ENCODE assay signal across 29 cellular contexts in genomic region chr4:16669036-16669435, GRCh38.
DNase-seq lines count a peak whose midpoint lies in the region; ATAC-seq and TF ChIP-seq lines count a peak whose summit lies in the region.
"Had no signal": no experiment of that assay in that cellular context is flagged by ENCODE, and none has a peak within 500 bp of the region (broad histone marks: within the 10 kb centered on the region; RNA-seq: fewer than 3 reads in every experiment).

No MANE protein-coding gene starts in this region.

- no peak overlapping the region for H3K4me3 Mint-ChIP-seq in endothelial cell (ENCODE audit: unreplicated experiment)
- no peak overlapping the region for H3K4me3 Mint-ChIP-seq in stimulated activated naive CD8-positive, alpha-beta T cell treated with anti-CD3 and anti-CD28 coated beads, Interleukin-15, amount 100 ng/mL, for 72 hours
- no peak overlapping the region for H3K4me3 Mint-ChIP-seq in H9
- H3K4me3 Mint-ChIP-seq: activated CD4-positive, alpha-beta T cell treated with anti-CD3 and anti-CD28 coated beads for 36 hours; activated naive CD4-positive, alpha-beta T cell treated with anti-CD3 and anti-CD28 coated beads, Interleukin-2, amount 10 ng/mL, durations not matched to agents 7 days and 5 days; activated T-cell treated with anti-CD3 and anti-CD28 coated beads, Interleukin-2, amount 50 U/mL, for 72 hours; B cell; immature natural killer cell; T-helper 1 cell treated with Interleukin-12 subunit alpha and Interleukin-12 subunit beta and Interleukin-4 antibody, amounts not matched to agents 30 μg/mL and 1 μg/mL, for 36 hours had no signal

- H2BK12ac ChIP-seq in H9 (ENCODE audit: insufficient read length, low read depth, low read length): no peak overlapping the region

- peaks cover 48% of the 10 kb centered on the region for H3K36me3 Mint-ChIP-seq in endothelial cell (ENCODE audit: low read depth, unreplicated experiment)
- H3K36me3 Mint-ChIP-seq in H9 (ENCODE audit: insufficient read depth in 1 of 3, low read depth in 3 of 3): peaks cover 5 to 15% (median 9%) of the 10 kb centered on the region in 3 experiments; a peak in 6 of 7 replicates
- H3K36me3 Mint-ChIP-seq: activated naive CD4-positive, alpha-beta T cell treated with anti-CD3 and anti-CD28 coated beads, Interleukin-2, amount 10 ng/mL, durations not matched to agents 7 days and 5 days had no signal

- TF ChIP-seq CTCF in SK-N-SH (IDR thresholded peaks at IDR 0.05) (no peak), endothelial cell (IDR thresholded peaks at IDR 0.05; ENCODE audit: unreplicated experiment) (no peak), stomach (IDR thresholded peaks at IDR 0.05) (no peak), H9 (conservative IDR thresholded peaks at IDR 0.05) (no peak)

- intact Hi-C loops in right cardiac atrium (cut with DNase I) (no loop called here), stomach (cut with DNase I; ENCODE audit: low total_unique reads) (no loop called here)

- no peak for ATAC-seq in SK-N-SH treated with all-trans-retinoic acid at 6 μM for 48 hours
- ATAC-seq in right cardiac atrium: peak; percentile 77 to 86
- no peak for ATAC-seq in stimulated activated naive CD8-positive, alpha-beta T cell treated with anti-CD3 and anti-CD28 coated beads, Interleukin-15, amount 100 ng/mL, for 72 hours
- ATAC-seq: activated CD4-positive, alpha-beta T cell treated with anti-CD3 and anti-CD28 coated beads for 36 hours; activated T-cell treated with anti-CD3 and anti-CD28 coated beads, Interleukin-2, amount 50 U/mL, for 72 hours; stimulated activated naive CD8-positive, alpha-beta T cell treated with anti-CD3 and anti-CD28 coated beads, Interleukin-15, Interleukin-2, amounts not matched to agents 100 U/mL and 50 U/mL, for 24 hours had no signal

- H4K5ac ChIP-seq in H9 (ENCODE audit: insufficient read length, low read depth, low read length): no peak overlapping the region

- H3K4me1 Mint-ChIP-seq in endothelial cell (ENCODE audit: unreplicated experiment) (peaks cover 24% of the 10 kb centered on the region), H9 (peaks cover 11 to 16% of the 10 kb centered on the region in 2 experiments)
- H3K4me1 Mint-ChIP-seq in stimulated activated naive CD8-positive, alpha-beta T cell treated with anti-CD3 and anti-CD28 coated beads, Interleukin-15, amount 100 ng/mL, for 72 hours: no peaks in the 10 kb centered on the region
- H3K4me1 Mint-ChIP-seq: activated CD4-positive, alpha-beta T cell treated with anti-CD3 and anti-CD28 coated beads for 36 hours; activated naive CD4-positive, alpha-beta T cell treated with anti-CD3 and anti-CD28 coated beads, Interleukin-2, amount 10 ng/mL, durations not matched to agents 7 days and 5 days; B cell; immature natural killer cell had no signal

- H3K18ac ChIP-seq in H9 (ENCODE audit: insufficient read length, low read depth, low read length): no peak overlapping the region

- no peak for TF ChIP-seq RAD21 in SK-N-SH (IDR thresholded peaks at IDR 0.05; ENCODE audit: low read length)

- H3K9ac ChIP-seq in SK-N-SH (no peak overlapping the region), H9 (ENCODE audit: extremely low read depth, insufficient read length, low read length) (no peak overlapping the region)

- no peaks in the 10 kb centered on the region for H3K9me3 ChIP-seq in SK-N-SH
- no peaks in the 10 kb centered on the region for H3K9me3 ChIP-seq in right cardiac atrium (ENCODE audit: control insufficient read depth, low read length)
- H3K9me3 ChIP-seq in stomach: no peaks in the 10 kb centered on the region
- H3K9me3 ChIP-seq in HAP-1: no peaks in the 10 kb centered on the region
- peaks cover 3% of the 10 kb centered on the region for H3K9me3 ChIP-seq in H9 (ENCODE audit: control insufficient read depth, low read depth, low read length)
- H3K9me3 ChIP-seq: esophagus muscularis mucosa, neutrophil, SJCRH30, spleen, transverse colon had no signal

- no peaks in the 10 kb centered on the region for H3K27me3 ChIP-seq in SK-N-SH (ENCODE audit: insufficient read depth)
- H3K27me3 ChIP-seq in right cardiac atrium (ENCODE audit: control insufficient read depth, insufficient read depth): no peaks in the 10 kb centered on the region
- H3K27me3 ChIP-seq in stomach: no peaks in the 10 kb centered on the region
- no peaks in the 10 kb centered on the region for H3K27me3 ChIP-seq in HAP-1 (ENCODE audit: low read depth)
- H3K27me3 ChIP-seq in H9 (ENCODE audit: insufficient read depth, low read length): no peaks in the 10 kb centered on the region
- H3K27me3 ChIP-seq: esophagus muscularis mucosa, spleen, transverse colon had no signal

- no peak overlapping the region for H3K14ac ChIP-seq in H9 (ENCODE audit: insufficient read depth, low read length)

- H3K27ac Mint-ChIP-seq in endothelial cell (ENCODE audit: unreplicated experiment) (peak overlapping the region; percentile 61), H9 (0 out of 7 replicates have a peak overlapping the region, but pooled peaks of 1 of the 3 experiments have one; percentile 11)
- no peak overlapping the region for H3K27ac Mint-ChIP-seq in stimulated activated naive CD8-positive, alpha-beta T cell treated with anti-CD3 and anti-CD28 coated beads, Interleukin-15, amount 100 ng/mL, for 72 hours
- H3K27ac Mint-ChIP-seq: activated CD4-positive, alpha-beta T cell treated with anti-CD3 and anti-CD28 coated beads for 36 hours; activated naive CD4-positive, alpha-beta T cell treated with anti-CD3 and anti-CD28 coated beads, Interleukin-2, amount 10 ng/mL, durations not matched to agents 7 days and 5 days; activated T-cell treated with anti-CD3 and anti-CD28 coated beads, Interleukin-2, amount 50 U/mL, for 72 hours; B cell; immature natural killer cell; T-helper 1 cell treated with Interleukin-12 subunit alpha and Interleukin-12 subunit beta and Interleukin-4 antibody, amounts not matched to agents 30 μg/mL and 1 μg/mL, for 36 hours had no signal

- H3K27me3 Mint-ChIP-seq in endothelial cell (ENCODE audit: unreplicated experiment) (peaks cover 7% of the 10 kb centered on the region), H9 (ENCODE audit: low read depth) (no peaks in the 10 kb centered on the region)
- H3K27me3 Mint-ChIP-seq in stimulated activated naive CD8-positive, alpha-beta T cell treated with anti-CD3 and anti-CD28 coated beads, Interleukin-15, amount 100 ng/mL, for 72 hours: no peaks in the 10 kb centered on the region
- H3K27me3 Mint-ChIP-seq: activated CD4-positive, alpha-beta T cell treated with anti-CD3 and anti-CD28 coated beads for 36 hours; activated naive CD4-positive, alpha-beta T cell treated with anti-CD3 and anti-CD28 coated beads, Interleukin-2, amount 10 ng/mL, durations not matched to agents 7 days and 5 days; B cell had no signal

- H3K36me3 ChIP-seq in SK-N-SH (replicated peaks in 1 of 2; ENCODE audit: control insufficient read depth in 1 of 2, insufficient read depth in 2 of 2, low read length in 1 of 2) (no peaks in the 10 kb centered on the region), stomach (no peaks in the 10 kb centered on the region), HAP-1 (replicated peaks) (no peaks in the 10 kb centered on the region)
- H3K36me3 ChIP-seq: neutrophil, SJCRH30, spleen, transverse colon had no signal

- no peak overlapping the region for H3K23ac ChIP-seq in H9 (ENCODE audit: insufficient read length, low read depth, low read length)

- TF ChIP-seq EP300 in SK-N-SH (IDR thresholded peaks at IDR 0.05; ENCODE audit: borderline replicate concordance in 1 of 2, low read depth in 1 of 2, low read length in 1 of 2) (no peak), stomach (IDR thresholded peaks at IDR 0.05) (no peak)

- H3K4me3 ChIP-seq in SK-N-SH (ENCODE audit: low read depth in 2 of 2, low read length in 1 of 2) (no peak overlapping the region), right cardiac atrium (ENCODE audit: low read length) (no peak overlapping the region), stomach (no peak overlapping the region), HAP-1 (no peak overlapping the region)
- H3K4me3 ChIP-seq: esophagus muscularis mucosa, SJCRH30, spleen, transverse colon had no signal

- CTCF ChIA-PET in SK-N-SH (lab: Yijun Ruan, JAX): no interaction called here

- no peak overlapping the region for H2BK15ac ChIP-seq in H9 (ENCODE audit: low read depth, low read length)

- no peak overlapping the region for H2BK20ac ChIP-seq in H9 (ENCODE audit: low read depth, low read length, poor library complexity, severe bottlenecking)

- H2AK5ac ChIP-seq in H9 (ENCODE audit: insufficient read length, low read length): no peak overlapping the region

- H2BK120ac ChIP-seq in H9 (ENCODE audit: low read depth, low read length, poor library complexity, severe bottlenecking): no peak overlapping the region

- H4K8ac ChIP-seq in H9 (replicated peaks; ENCODE audit: insufficient read length, low read depth, low read length): no peak overlapping the region

- H4K20me1 ChIP-seq in SK-N-SH (ENCODE audit: insufficient read depth): no peaks in the 10 kb centered on the region
- no peaks in the 10 kb centered on the region for H4K20me1 ChIP-seq in H9 (ENCODE audit: control insufficient read depth, insufficient read depth, insufficient read length)

- H3K79me2 ChIP-seq in SK-N-SH (ENCODE audit: insufficient read depth) (no peaks in the 10 kb centered on the region), H9 (ENCODE audit: insufficient read depth, low read length) (0 out of 2 replicates have a peak, but pooled peaks cover 5% of the 10 kb centered on the region)

- H3K27ac ChIP-seq in SK-N-SH (ENCODE audit: low read depth in 2 of 2, low read length in 1 of 2): no peak overlapping the region
- no peak overlapping the region for H3K27ac ChIP-seq in right cardiac atrium (ENCODE audit: low read length)
- peak overlapping the region in 1 of 5 donors; percentile 31 for H3K27ac ChIP-seq in stomach
- H3K27ac ChIP-seq in H9 (ENCODE audit: insufficient read length, low read depth, low read length): no peak overlapping the region
- H3K27ac ChIP-seq: 22Rv1, esophagus muscularis mucosa, neutrophil, SJCRH30, spleen, transverse colon had no signal

- H3F3A ChIP-seq in SK-N-SH (replicated peaks; ENCODE audit: insufficient read depth): peaks cover 8% of the 10 kb centered on the region

- no peak overlapping the region for H4K91ac ChIP-seq in H9 (ENCODE audit: insufficient read length, low read depth, low read length)

- H3K9me2 ChIP-seq in SK-N-SH: no peaks in the 10 kb centered on the region

- no peak overlapping the region for H3K4ac ChIP-seq in H9 (ENCODE audit: low read depth, low read length)

- in situ Hi-C loops in HAP-1 (cut with MboI; ENCODE audit: low sequenced_read_pairs): no loop called here

- no peaks in the 10 kb centered on the region for H3K23me2 ChIP-seq in H9 (ENCODE audit: insufficient read length, low read depth, low read length, poor library complexity, severe bottlenecking)

- POLR2A ChIA-PET in SK-N-SH (lab: Yijun Ruan, JAX): no interaction called here

- peaks cover 0 to 6% of the 10 kb centered on the region in 2 experiments; a peak in 2 of 4 replicates for H3K4me1 ChIP-seq in SK-N-SH (ENCODE audit: control insufficient read depth in 1 of 2, insufficient read depth in 2 of 2, low read depth in 1 of 2, low read length in 1 of 2)
- H3K4me1 ChIP-seq in right cardiac atrium (ENCODE audit: control insufficient read depth, insufficient read depth, low read length): peaks cover 5% of the 10 kb centered on the region
- peaks cover 0 to 11% (median 2%) of the 10 kb centered on the region in 4 donors for H3K4me1 ChIP-seq in stomach
- peaks cover 15% of the 10 kb centered on the region for H3K4me1 ChIP-seq in HAP-1
- H3K4me1 ChIP-seq in H9 (ENCODE audit: insufficient read depth, low read length): peaks cover 2% of the 10 kb centered on the region; the same call in 1 of the 2 replicates
- H3K4me1 ChIP-seq: SJCRH30 had no signal

- TF ChIP-seq POLR2A in stomach (IDR thresholded peaks at IDR 0.05): no peak

- H3K56ac ChIP-seq in H9 (ENCODE audit: insufficient read length, low read depth, low read length): no peak overlapping the region

- H3K4me2 ChIP-seq in SK-N-SH (no peak overlapping the region), H9 (ENCODE audit: insufficient read depth, insufficient read length, low read length) (no peak overlapping the region)

- DNase-seq in SK-N-SH (no peak), endothelial cell (ENCODE audit: low spot score) (no peak), right cardiac atrium (peak in 2 of 3 donors; percentile 24 to 45), stomach (peak; percentile 28), HAP-1 (ENCODE audit: low spot score in 2 of 2) (no peak), H9 (no peak)
- no peak for DNase-seq in stimulated activated naive CD8-positive, alpha-beta T cell treated with anti-CD3 and anti-CD28 coated beads, Interleukin-15, amount 100 ng/mL, for 72 hours
- DNase-seq: activated CD4-positive, alpha-beta T cell treated with anti-CD3 and anti-CD28 coated beads for 36 hours; activated naive CD4-positive, alpha-beta T cell treated with anti-CD3 and anti-CD28 coated beads, Interleukin-2, amount 10 ng/mL, durations not matched to agents 7 days and 5 days; activated T-cell treated with anti-CD3 and anti-CD28 coated beads, Interleukin-2, amount 50 U/mL, for 72 hours; COR-L47; DMS79; effector memory CD4-positive, alpha-beta T cell; immature natural killer cell; mammary epithelial cell; NCI-H1417; NCI-H510A treated with DMSO at 0.1 percent for 48 hours; NK-92 treated with Interleukin-12 subunit alpha and Interleukin-12 subunit beta, amount 100 ng/mL, for 24 hours; SJCRH30; spleen; stimulated activated CD4-positive, alpha-beta T cell treated with anti-CD3 and anti-CD28 coated beads, Interleukin-4, amount 100 ng/mL, for 1 hour; stimulated activated naive CD8-positive, alpha-beta T cell treated with anti-CD3 and anti-CD28 coated beads, Interleukin-15, Interleukin-2, amounts not matched to agents 100 U/mL and 50 U/mL, for 24 hours; transverse colon had no signal

- H2BK5ac ChIP-seq in H9 (ENCODE audit: insufficient read length, low read length): no peak overlapping the region

- no peak overlapping the region for H3T11ph ChIP-seq in H9 (ENCODE audit: low read length)

- no peaks in the 10 kb centered on the region for H3K79me1 ChIP-seq in H9 (ENCODE audit: insufficient read depth, low read depth, low read length, poor library complexity, severe bottlenecking)

- H3K9me3 Mint-ChIP-seq in endothelial cell (ENCODE audit: unreplicated experiment) (no peaks in the 10 kb centered on the region), H9 (peaks cover 0 to 8% of the 10 kb centered on the region in 2 experiments; a peak in 3 of 5 replicates)
- no peaks in the 10 kb centered on the region for H3K9me3 Mint-ChIP-seq in stimulated activated naive CD8-positive, alpha-beta T cell treated with anti-CD3 and anti-CD28 coated beads, Interleukin-15, amount 100 ng/mL, for 72 hours
- H3K9me3 Mint-ChIP-seq: activated naive CD4-positive, alpha-beta T cell treated with anti-CD3 and anti-CD28 coated beads, Interleukin-2, amount 10 ng/mL, durations not matched to agents 7 days and 5 days; activated T-cell treated with anti-CD3 and anti-CD28 coated beads, Interleukin-2, amount 50 U/mL, for 72 hours; immature natural killer cell had no signal

- H2AFZ ChIP-seq in SK-N-SH (ENCODE audit: low read depth) (no peak overlapping the region), H9 (ENCODE audit: low read length) (no peak overlapping the region)

Comparison
In these comparisons a context has a peak if more than half of its experiments do, and no peak if none do; other contexts are left out.
1. DNase-seq: peak in right cardiac atrium (2 of 3) and stomach (single experiment); none in SK-N-SH (single experiment), endothelial cell (single experiment), HAP-1 (0 of 2), stimulated activated naive CD8-positive, alpha-beta T cell treated with anti-CD3 and anti-CD28 coated beads, Interleukin-15, amount 100 ng/mL, for 72 hours (0 of 2) and H9 (single experiment).
2. ATAC-seq: peak in right cardiac atrium (2 of 2); none in SK-N-SH treated with all-trans-retinoic acid at 6 μM for 48 hours (single experiment) and stimulated activated naive CD8-positive, alpha-beta T cell treated with anti-CD3 and anti-CD28 coated beads, Interleukin-15, amount 100 ng/mL, for 72 hours (single experiment).